ENCODE assay signal across 26 cellular contexts in the genomic region with DNA sequence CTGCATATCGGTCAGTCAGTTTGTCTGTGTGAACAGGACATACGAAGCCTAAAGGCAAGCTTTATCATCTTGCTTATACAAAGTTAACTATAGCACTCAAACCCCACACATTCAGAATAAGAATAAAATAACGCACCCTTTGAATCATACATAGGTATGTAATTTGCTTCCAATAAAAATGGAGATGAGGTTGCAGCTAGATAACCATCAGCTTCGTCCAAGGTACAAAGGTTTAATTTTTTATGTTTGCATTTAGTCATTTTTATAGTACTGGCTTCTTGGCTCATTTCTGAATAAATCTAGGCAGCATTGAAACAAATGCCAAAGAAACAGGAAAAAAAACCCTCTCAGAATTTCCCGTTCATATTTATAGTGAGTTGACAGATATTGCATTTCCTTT.
"Had no signal": no experiment of that assay in that cellular context is flagged by ENCODE, and none has a peak within 500 bp of the region (broad histone marks: within the 10 kb centered on the region; RNA-seq: fewer than 3 reads in every experiment).

No MANE protein-coding gene starts in this region.

- H3K4me2 ChIP-seq: smooth muscle cell had no signal

- ATAC-seq: sciatic nerve; stimulated activated naive B cell treated with anti-CD40 and anti-IgM and Interleukin-4, amounts not matched to agents 10 μg/mL and 1 μg/mL and 100 μg/mL, for 72 hours; upper lobe of right lung had no signal

- H3K9me3 ChIP-seq: esophagus squamous epithelium, left ventricle myocardium inferior, neutrophil, ovary, prostate gland, stomach, thyroid gland, upper lobe of right lung had no signal

- H3K4me1 ChIP-seq: prostate gland, upper lobe of right lung had no signal

- H3K4me3 Mint-ChIP-seq: nephron; stimulated activated naive B cell treated with anti-CD40 and anti-IgM and Interleukin-4, amounts not matched to agents 10 μg/mL and 1 μg/mL and 100 μg/mL, for 72 hours; T-helper 2 cell treated with Interferon-gamma antibody and Interleukin-4, amounts not matched to agents 5 μg/mL and 100 μg/mL, for 36 hours had no signal

- H3K27me3 Mint-ChIP-seq: stimulated activated naive B cell treated with anti-CD40 and anti-IgM and Interleukin-4, amounts not matched to agents 10 μg/mL and 1 μg/mL and 100 μg/mL, for 72 hours had no signal

- H3K36me3 Mint-ChIP-seq: stimulated activated naive B cell treated with anti-CD40 and anti-IgM and Interleukin-4, amounts not matched to agents 10 μg/mL and 1 μg/mL and 100 μg/mL, for 72 hours had no signal

- H3K27ac Mint-ChIP-seq: nephron; stimulated activated naive B cell treated with anti-CD40 and anti-IgM and Interleukin-4, amounts not matched to agents 10 μg/mL and 1 μg/mL and 100 μg/mL, for 72 hours; T-helper 2 cell treated with Interferon-gamma antibody and Interleukin-4, amounts not matched to agents 5 μg/mL and 100 μg/mL, for 36 hours had no signal

- H3K27me3 ChIP-seq: cardiac muscle cell, esophagus squamous epithelium, neutrophil, ovary, stomach, thyroid gland, upper lobe of right lung had no signal

- H3K4me3 ChIP-seq: cardiac muscle cell, esophagus squamous epithelium, left ventricle myocardium inferior, lung, ovary, prostate gland, smooth muscle cell, stomach, thyroid gland, upper lobe of right lung had no signal

- H3K9me3 Mint-ChIP-seq: T-helper 2 cell treated with Interferon-gamma antibody and Interleukin-4, amounts not matched to agents 5 μg/mL and 100 μg/mL, for 36 hours had no signal

- H3K4me1 Mint-ChIP-seq: stimulated activated naive B cell treated with anti-CD40 and anti-IgM and Interleukin-4, amounts not matched to agents 10 μg/mL and 1 μg/mL and 100 μg/mL, for 72 hours had no signal

- DNase-seq: activated CD4-positive, alpha-beta T cell treated with anti-CD3 and anti-CD28 coated beads for 4 hours; activated CD4-positive, alpha-beta T cell treated with anti-CD3 and anti-CD28 coated beads, Interleukin-2, amount 50 U/mL, for 48 hours; activated CD8-positive, alpha-beta memory T cell treated with anti-CD3 and anti-CD28 coated beads for 24 hours; activated gamma-delta T cell treated with Interleukin-2 at 50 U/mL for 16 hours; activated naive CD4-positive, alpha-beta T cell treated with anti-CD3 and anti-CD28 coated beads, Interleukin-2, amount 50 U/mL, for 16 hours; amygdala; esophagus squamous epithelium; foreskin melanocyte; left ventricle myocardium inferior; ovary; retina; stimulated activated CD4-positive, alpha-beta T cell treated with anti-CD3 and anti-CD28 coated beads, Interleukin-15, amount 100 ng/mL, for 24 hours; stimulated activated CD4-positive, alpha-beta T cell treated with anti-CD3 and anti-CD28 coated beads, Interleukin-2, amount 100 ng/mL, for 24 hours; stimulated activated naive B cell treated with anti-CD40 and anti-IgM and Interleukin-4, amounts not matched to agents 10 μg/mL and 1 μg/mL and 100 μg/mL, for 72 hours; stomach; T-helper 1 cell; thyroid gland; upper lobe of right lung had no signal

- H3K36me3 ChIP-seq: cardiac muscle cell, esophagus squamous epithelium, left ventricle myocardium inferior, neutrophil, ovary, prostate gland, stomach, thyroid gland, upper lobe of right lung had no signal

- H3K27ac ChIP-seq: cardiac muscle cell, esophagus squamous epithelium, left ventricle myocardium inferior, neutrophil, ovary, prostate gland, stomach, thyroid gland, upper lobe of right lung had no signal
